In genomic region chrX:148361641-148362040, GRCh38 we compare ENCODE assay signal across 8 cellular contexts.
"Had no signal": no experiment of that assay in that cellular context is flagged by ENCODE, and none has a peak within 500 bp of the region (broad histone marks: within the 10 kb centered on the region; RNA-seq: fewer than 3 reads in every experiment).

No MANE protein-coding gene starts in this region.

- H3K4me3 ChIP-seq: GM12878 had no signal

- DNase-seq: GDM1, GF-D8 had no signal

- FAIRE-seq: G401.6, GM12878, GM12891, GM12892, GM18507, GM19239 had no signal

- ATAC-seq: GM12878 had no signal
